In genomic region chr15:82533801-82534200, GRCh38 we compare ENCODE assay signal across 1 cellular context.
TF ChIP-seq lines count a peak whose summit lies in the region.

No MANE protein-coding gene starts in this region.

TF ChIP-seq in K562, 482 proteins besides CTCF, POLR2A, EP300 and RAD21:
- no peak for TF ChIP-seq ZEB2 (IDR thresholded peaks at IDR 0.05)
- no peak for TF ChIP-seq ZNF239 (CRISPR knock-in tag; IDR thresholded peaks at IDR 0.05)
- no peak for TF ChIP-seq HMBOX1 (IDR thresholded peaks at IDR 0.05)
- no peak for TF ChIP-seq MLLT1 (IDR thresholded peaks at IDR 0.05)
- TF ChIP-seq EWSR1 (IDR thresholded peaks at IDR 0.05; ENCODE audit: borderline replicate concordance, low read depth, partially characterized antibody) = no peak
- no peak for TF ChIP-seq EHMT2 (IDR thresholded peaks at IDR 0.05)
- no peak for TF ChIP-seq MEF2A (IDR thresholded peaks at IDR 0.05; ENCODE audit: control insufficient read depth, low read depth, low read length)
- no peak for TF ChIP-seq RBM25 (IDR thresholded peaks at IDR 0.05; ENCODE audit: low read depth, low read length, severe bottlenecking)
TF ChIP-seq in K562: peak in this region for 0.
